Comparison of ENCODE assay signal across 8 cellular contexts in genomic region chr1:92459871-92460320, GRCh38. TPM values are rescaled to one million over a fixed set of nuclear protein-coding genes. Genes with fewer than 3 reads are reported as not detected.
DNase-seq lines count a peak whose midpoint lies in the region; ATAC-seq and TF ChIP-seq lines count a peak whose summit lies in the region.

No MANE protein-coding gene starts in this region.

- H3K4me1 ChIP-seq in heart right ventricle (peaks cover 0 to 67% (median 0%) of the 10 kb centered on the region in 9 donors), thoracic aorta (ENCODE audit: control insufficient read depth in 1 of 2, low read depth in 2 of 2) (no peaks in the 10 kb centered on the region)

- intact Hi-C loops in heart right ventricle (cut with DNase I), result no loop called here

- H3K27me3 Mint-ChIP-seq in activated naive CD8-positive, alpha-beta T cell, result no peaks in the 10 kb centered on the region
- H3K27me3 Mint-ChIP-seq in activated naive CD8-positive, alpha-beta T cell treated with anti-CD3 and anti-CD28 coated beads, Interleukin-2, amount 50 U/mL, for 24 hours, result no peaks in the 10 kb centered on the region

- peaks cover 37% of the 10 kb centered on the region for H3K4me1 Mint-ChIP-seq in activated naive CD8-positive, alpha-beta T cell (ENCODE audit: low read depth)
- peaks cover 46% of the 10 kb centered on the region for H3K4me1 Mint-ChIP-seq in activated naive CD8-positive, alpha-beta T cell treated with anti-CD3 and anti-CD28 coated beads, Interleukin-2, amount 50 U/mL, for 24 hours

- H3K36me3 ChIP-seq in heart right ventricle (no peaks in the 10 kb centered on the region), thoracic aorta (no peaks in the 10 kb centered on the region)

- H3K4me3 Mint-ChIP-seq in activated naive CD8-positive, alpha-beta T cell, result peak overlapping the region; percentile 6
- no peak overlapping the region for H3K4me3 Mint-ChIP-seq in activated naive CD8-positive, alpha-beta T cell treated with anti-CD3 and anti-CD28 coated beads, Interleukin-2, amount 50 U/mL, for 24 hours

- no peak overlapping the region for H3K27ac Mint-ChIP-seq in activated naive CD8-positive, alpha-beta T cell
- no peak overlapping the region for H3K27ac Mint-ChIP-seq in activated naive CD8-positive, alpha-beta T cell treated with anti-CD3 and anti-CD28 coated beads, Interleukin-2, amount 50 U/mL, for 24 hours

- H3K4me3 ChIP-seq in heart right ventricle (peak overlapping the region in 1 of 10 donors; percentile 20), thoracic aorta (peak overlapping the region; percentile 22)

- TF ChIP-seq CTCF in heart right ventricle (IDR thresholded peaks at IDR 0.05), result no peak
- TF ChIP-seq CTCF in thoracic aorta (IDR thresholded peaks at IDR 0.05), result no peak

- no peaks in the 10 kb centered on the region for H3K9me3 ChIP-seq in heart right ventricle
- no peaks in the 10 kb centered on the region for H3K9me3 ChIP-seq in thoracic aorta

- DNase-seq in activated naive CD8-positive, alpha-beta T cell treated with anti-CD3 and anti-CD28 coated beads, Interleukin-2, amount 50 U/mL, for 24 hours, result no peak
- DNase-seq in SKM-1 (lab: John Stamatoyannopoulos, UW; ENCODE audit: unreplicated experiment) (peak; percentile 99), heart right ventricle (no peak), thoracic aorta (ENCODE audit: low spot score) (no peak), NCI-H82 (lab: John Stamatoyannopoulos, UW) (no peak)

- peak overlapping the region in 5 of 10 donors; percentile 40 to 85 (median 57) for H3K27ac ChIP-seq in heart right ventricle
- H3K27ac ChIP-seq in thoracic aorta, result no peak overlapping the region

- H3K27me3 ChIP-seq in heart right ventricle, result no peaks in the 10 kb centered on the region
- no peaks in the 10 kb centered on the region for H3K27me3 ChIP-seq in thoracic aorta (replicated peaks; ENCODE audit: insufficient read depth)

- 37 to 52% methylated on average over 4 of the region's 4 CpGs for WGBS in heart right ventricle, 2 donors

- peaks cover 2% of the 10 kb centered on the region for H3K36me3 Mint-ChIP-seq in activated naive CD8-positive, alpha-beta T cell
- H3K36me3 Mint-ChIP-seq in activated naive CD8-positive, alpha-beta T cell treated with anti-CD3 and anti-CD28 coated beads, Interleukin-2, amount 50 U/mL, for 24 hours (ENCODE audit: low read depth), result no peaks in the 10 kb centered on the region

- no peaks in the 10 kb centered on the region for H3K9me3 Mint-ChIP-seq in activated naive CD8-positive, alpha-beta T cell (ENCODE audit: low read depth)
- H3K9me3 Mint-ChIP-seq in activated naive CD8-positive, alpha-beta T cell treated with anti-CD3 and anti-CD28 coated beads, Interleukin-2, amount 50 U/mL, for 24 hours, result no peaks in the 10 kb centered on the region

- ATAC-seq in activated naive CD8-positive, alpha-beta T cell treated with anti-CD3 and anti-CD28 coated beads, Interleukin-2, amount 50 U/mL, for 24 hours, result no peak
- ATAC-seq in heart right ventricle (peak in 6 of 8 donors; percentile 28 to 91 (median 68)), thoracic aorta (ENCODE audit: insufficient number of reproducible peaks, low FRiP score, low read depth) (no peak), SK-N-SH treated with all-trans-retinoic acid at 6 μM for 48 hours (no peak), HG02763 (IDR thresholded peaks at IDR 0.05; ENCODE audit: unreplicated experiment) (no peak)

TF ChIP-seq in SK-N-SH treated with all-trans-retinoic acid at 6 μM for 48 hours, 23 proteins besides CTCF, POLR2A, EP300 and RAD21:
- TF ChIP-seq ZNF8 (CRISPR knock-in tag; IDR thresholded peaks at IDR 0.05) (no peak), ARNTL (CRISPR knock-in tag; IDR thresholded peaks at IDR 0.05; ENCODE audit: borderline replicate concordance, low read depth) (no peak), TSHZ2 (CRISPR knock-in tag; IDR thresholded peaks at IDR 0.05) (no peak), PATZ1 (CRISPR knock-in tag; IDR thresholded peaks at IDR 0.05; ENCODE audit: borderline replicate concordance) (no peak), SNAI2 (CRISPR knock-in tag; IDR thresholded peaks at IDR 0.05) (no peak), ZFP30 (CRISPR knock-in tag; IDR thresholded peaks at IDR 0.05) (no peak), CSDC2 (CRISPR knock-in tag; IDR thresholded peaks at IDR 0.05) (no peak), BACH2 (CRISPR knock-in tag; IDR thresholded peaks at IDR 0.05; ENCODE audit: borderline replicate concordance) (no peak), CREB5 (CRISPR knock-in tag; IDR thresholded peaks at IDR 0.05; ENCODE audit: low read depth) (no peak), ZFP3 (CRISPR knock-in tag; IDR thresholded peaks at IDR 0.05) (no peak), RARB (CRISPR knock-in tag; IDR thresholded peaks at IDR 0.05) (no peak)

RNA-seq across cellular contexts. Expression of gene GFI1, which starts 26.8 kb away (rescaled TPM):
- total RNA-seq in heart right ventricle (1 to 10 TPM in 1 of 10 donors, under 1 TPM in 6, not detected in 3; 0.10 to 1.3 (median 0.18) TPM), thoracic aorta (1 to 10 TPM in 1 of 2 donors, under 1 TPM in 1; 0.71 to 2.4 TPM)
- under 1 TPM; 0.09 to 0.15 TPM for polyA plus RNA-seq in heart right ventricle

Comparison
In these comparisons a context has a peak if more than half of its experiments do, and no peak if none do; other contexts are left out.
1. ATAC-seq: peak in heart right ventricle (6 of 8); none in activated naive CD8-positive, alpha-beta T cell treated with anti-CD3 and anti-CD28 coated beads, Interleukin-2, amount 50 U/mL, for 24 hours (single experiment), thoracic aorta (single experiment), SK-N-SH treated with all-trans-retinoic acid at 6 μM for 48 hours (single experiment) and HG02763 (single experiment).